ENCODE assay signal across 24 cellular contexts in the genomic region with DNA sequence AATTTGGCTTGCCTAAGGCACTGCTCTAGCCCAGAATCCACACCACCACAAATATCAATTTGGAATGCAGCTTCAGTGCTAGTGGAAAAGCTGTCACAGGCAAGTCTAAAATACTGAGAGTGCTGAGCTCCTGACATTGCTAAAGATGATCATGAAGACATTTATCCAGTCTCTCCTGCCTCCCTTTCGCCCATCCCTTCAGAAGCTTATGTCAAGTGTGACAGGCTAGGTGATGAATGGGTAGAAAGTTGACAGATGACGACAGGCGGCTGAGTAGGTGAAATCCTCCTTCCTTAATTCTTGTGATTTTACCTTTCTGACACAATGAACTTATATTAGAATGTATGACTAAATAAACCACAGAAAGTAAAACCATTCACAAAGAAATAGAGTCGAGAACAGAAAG.
DNase-seq lines count a peak whose midpoint lies in the region; ATAC-seq, FAIRE-seq and TF ChIP-seq lines count a peak whose summit lies in the region.
"Had no signal": no experiment of that assay in that cellular context is flagged by ENCODE, and none has a peak within 500 bp of the region (broad histone marks: within the 10 kb centered on the region; RNA-seq: fewer than 3 reads in every experiment).

No MANE protein-coding gene starts in this region.

- CTCF ChIA-PET in Calu3 (lab: Charles Lee): no interaction called here

- no peak overlapping the region for H3K4me3 Mint-ChIP-seq in Calu3 (ENCODE audit: low read depth, unreplicated experiment)
- H3K4me3 Mint-ChIP-seq: activated CD8-positive, alpha-beta memory T cell treated with anti-CD3 and anti-CD28 coated beads, Interleukin-2, amount 10 ng/mL, durations not matched to agents 7 days and 5 days; activated naive CD4-positive, alpha-beta T cell treated with anti-CD3 and anti-CD28 coated beads, Interleukin-2, amount 10 ng/mL, durations not matched to agents 7 days and 5 days; B cell; CD8-positive, alpha-beta memory T cell; naive thymus-derived CD8-positive, alpha-beta T cell had no signal

- no peaks in the 10 kb centered on the region for H3K9me3 Mint-ChIP-seq in Calu3 (ENCODE audit: low read depth, unreplicated experiment)
- H3K9me3 Mint-ChIP-seq in activated naive CD4-positive, alpha-beta T cell treated with anti-CD3 and anti-CD28 coated beads, Interleukin-2, amount 50 U/mL, for 72 hours: no peaks in the 10 kb centered on the region
- H3K9me3 Mint-ChIP-seq: activated naive CD4-positive, alpha-beta T cell treated with anti-CD3 and anti-CD28 coated beads, Interleukin-2, amount 10 ng/mL, durations not matched to agents 7 days and 5 days; CD8-positive, alpha-beta memory T cell; naive thymus-derived CD8-positive, alpha-beta T cell had no signal

- H3K4me1 Mint-ChIP-seq in Calu3 (ENCODE audit: low read depth, unreplicated experiment): no peaks in the 10 kb centered on the region
- H3K4me1 Mint-ChIP-seq: activated naive CD4-positive, alpha-beta T cell treated with anti-CD3 and anti-CD28 coated beads, Interleukin-2, amount 10 ng/mL, durations not matched to agents 7 days and 5 days; B cell; CD8-positive, alpha-beta memory T cell had no signal

- ATAC-seq in activated naive CD4-positive, alpha-beta T cell treated with anti-CD3 and anti-CD28 coated beads, Interleukin-2, amount 50 U/mL, for 72 hours: no peak
- ATAC-seq: activated CD8-positive, alpha-beta memory T cell treated with anti-CD3 and anti-CD28 coated beads, Interleukin-2, amount 10 ng/mL, durations not matched to agents 7 days and 5 days; naive thymus-derived CD8-positive, alpha-beta T cell had no signal

- DNase-seq in NCI-H82 (lab: John Stamatoyannopoulos, UW) (peak; percentile 55), NCI-H82 treated with DMSO at 0.1 percent for 48 hours (lab: John Stamatoyannopoulos, UW; ENCODE audit: unreplicated experiment) (no peak), astrocyte of the hippocampus (ENCODE audit: low read depth, low spot score) (peak; percentile 55), foreskin melanocyte (peak; percentile 9), Calu3 (no peak), frontal cortex (ENCODE audit: low spot score in 2 of 2) (no peak)
- DNase-seq in stimulated activated CD8-positive, alpha-beta memory T cell treated with anti-CD3 and anti-CD28 coated beads, Interleukin-4, amount 100 ng/mL, for 48 hours: no peak
- no peak for DNase-seq in activated naive CD4-positive, alpha-beta T cell treated with anti-CD3 and anti-CD28 coated beads, Interleukin-2, amount 50 U/mL, for 72 hours (ENCODE audit: low spot score in 2 of 2)
- DNase-seq: activated CD4-positive, alpha-beta T cell treated with anti-CD3 and anti-CD28 coated beads, Interleukin-2, amount 50 U/mL, for 1 hour; activated CD8-positive, alpha-beta memory T cell treated with anti-CD3 and anti-CD28 coated beads, Interleukin-2, amount 10 ng/mL, durations not matched to agents 7 days and 5 days; activated naive CD4-positive, alpha-beta T cell treated with anti-CD3 and anti-CD28 coated beads, Interleukin-2, amount 10 ng/mL, durations not matched to agents 7 days and 5 days; CD8-positive, alpha-beta memory T cell; central memory CD4-positive, alpha-beta T cell; GDM1; Karpas-422; naive thymus-derived CD8-positive, alpha-beta T cell; NCI-H1048; NCI-H187 treated with DMSO at 0.1 percent for 48 hours; NCI-H526; sigmoid colon; stomach; T-helper 9 cell; tibial artery had no signal

- intact Hi-C loops in Calu3 (cut with micrococcal nuclease; ENCODE audit: unreplicated experiment): no loop called here

- H3K36me3 Mint-ChIP-seq in Calu3 (ENCODE audit: insufficient read depth, unreplicated experiment): no peaks in the 10 kb centered on the region
- no peaks in the 10 kb centered on the region for H3K36me3 Mint-ChIP-seq in activated naive CD4-positive, alpha-beta T cell treated with anti-CD3 and anti-CD28 coated beads, Interleukin-2, amount 50 U/mL, for 72 hours
- H3K36me3 Mint-ChIP-seq: activated naive CD4-positive, alpha-beta T cell treated with anti-CD3 and anti-CD28 coated beads, Interleukin-2, amount 10 ng/mL, durations not matched to agents 7 days and 5 days; CD8-positive, alpha-beta memory T cell; naive thymus-derived CD8-positive, alpha-beta T cell had no signal

- no peak for TF ChIP-seq CTCF in Calu3 (IDR thresholded peaks at IDR 0.05; ENCODE audit: unreplicated experiment)

- no TSS peak for BruUV-seq in Calu3 (replicated peaks; lab: Mats Ljungman, UMichigan)

- no peak overlapping the region for H3K27ac Mint-ChIP-seq in Calu3 (ENCODE audit: unreplicated experiment)
- no peak overlapping the region for H3K27ac Mint-ChIP-seq in activated naive CD4-positive, alpha-beta T cell treated with anti-CD3 and anti-CD28 coated beads, Interleukin-2, amount 50 U/mL, for 72 hours
- H3K27ac Mint-ChIP-seq: activated CD8-positive, alpha-beta memory T cell treated with anti-CD3 and anti-CD28 coated beads, Interleukin-2, amount 10 ng/mL, durations not matched to agents 7 days and 5 days; activated naive CD4-positive, alpha-beta T cell treated with anti-CD3 and anti-CD28 coated beads, Interleukin-2, amount 10 ng/mL, durations not matched to agents 7 days and 5 days; B cell; CD8-positive, alpha-beta memory T cell; naive thymus-derived CD8-positive, alpha-beta T cell had no signal

- H3K27me3 Mint-ChIP-seq in Calu3 (ENCODE audit: unreplicated experiment): no peaks in the 10 kb centered on the region
- H3K27me3 Mint-ChIP-seq: activated naive CD4-positive, alpha-beta T cell treated with anti-CD3 and anti-CD28 coated beads, Interleukin-2, amount 10 ng/mL, durations not matched to agents 7 days and 5 days; B cell had no signal

- FAIRE-seq in frontal cortex (lab: Jason Lieb, UNC): no peak

Comparison
In these comparisons a context has a peak if more than half of its experiments do, and no peak if none do; other contexts are left out.
1. DNase-seq: peak in NCI-H82 (single experiment), astrocyte of the hippocampus (single experiment) and foreskin melanocyte (single experiment); none in NCI-H82 treated with DMSO at 0.1 percent for 48 hours (single experiment), Calu3 (single experiment), stimulated activated CD8-positive, alpha-beta memory T cell treated with anti-CD3 and anti-CD28 coated beads, Interleukin-4, amount 100 ng/mL, for 48 hours (single experiment), frontal cortex (0 of 2) and activated naive CD4-positive, alpha-beta T cell treated with anti-CD3 and anti-CD28 coated beads, Interleukin-2, amount 50 U/mL, for 72 hours (0 of 2).